28 cellular contexts compared by ENCODE assay signal in genomic region chr6:13911337-13911736, GRCh38. TPM values are rescaled to one million over a fixed set of nuclear protein-coding genes. Genes with fewer than 3 reads are reported as not detected.
"Had no signal": no experiment of that assay in that cellular context is flagged by ENCODE, and none has a peak within 500 bp of the region (broad histone marks: within the 10 kb centered on the region; RNA-seq: fewer than 3 reads in every experiment).

No MANE protein-coding gene starts in this region.

- DNase-seq: colonic mucosa; cortex of kidney; dermis blood vessel endothelial cell; dorsolateral prefrontal cortex; effector CD4-positive, alpha-beta T cell; effector CD8-positive, alpha-beta T cell; effector memory CD4-positive, alpha-beta T cell; effector memory CD8-positive, alpha-beta T cell; endodermal cell; erythroblast; esophagus squamous epithelium; foreskin fibroblast; foreskin melanocyte; gastrocnemius medialis; glutamatergic neuron; head of caudate nucleus; heart left ventricle; heart right ventricle had no signal

- H3K27ac ChIP-seq: colonic mucosa, coronary artery, dorsolateral prefrontal cortex, epithelial cell of prostate, esophagus muscularis mucosa, esophagus squamous epithelium, foreskin keratinocyte, gastrocnemius medialis, gastroesophageal sphincter, heart left ventricle, heart right ventricle, hepatocyte had no signal

- H2AFZ ChIP-seq: hepatocyte had no signal

- H3K27me3 ChIP-seq: colonic mucosa had no signal

- H3K9me3 ChIP-seq: colonic mucosa, esophagus muscularis mucosa, esophagus squamous epithelium, gastrocnemius medialis, gastroesophageal sphincter, heart left ventricle, heart right ventricle had no signal

- H3K36me3 ChIP-seq: colonic mucosa, esophagus muscularis mucosa, esophagus squamous epithelium, gastrocnemius medialis, gastroesophageal sphincter, heart left ventricle, heart right ventricle had no signal

- FAIRE-seq: endometrium, endothelial cell of umbilical vein, frontal cortex had no signal

- H3K4me3 ChIP-seq: colonic mucosa, coronary artery, dorsolateral prefrontal cortex, esophagus muscularis mucosa, esophagus squamous epithelium, gastrocnemius medialis, gastroesophageal sphincter, heart left ventricle, heart right ventricle, hepatocyte had no signal

- H3K79me2 ChIP-seq: hepatocyte had no signal

- ATAC-seq: effector memory CD8-positive, alpha-beta T cell; esophagus mucosa; foreskin keratinocyte; gastrocnemius medialis; gastroesophageal sphincter; heart left ventricle; heart right ventricle had no signal

- H3K4me2 ChIP-seq: hepatocyte had no signal

- H3K4me1 ChIP-seq: colonic mucosa, esophagus muscularis mucosa, gastroesophageal sphincter, heart left ventricle had no signal

RNA-seq across cellular contexts. Expression of gene RNF182, which starts 13.4 kb away (rescaled TPM):
- total RNA-seq: colonic mucosa had no signal
- polyA plus RNA-seq: hepatocyte had no signal
